Comparison of ENCODE assay signal across 30 cellular contexts in genomic region chr10:7056216-7056615, GRCh38.
"Had no signal": no experiment of that assay in that cellular context is flagged by ENCODE, and none has a peak within 500 bp of the region (broad histone marks: within the 10 kb centered on the region; RNA-seq: fewer than 3 reads in every experiment).

No MANE protein-coding gene starts in this region.

- FAIRE-seq: astrocyte, bronchial epithelial cell, endometrium, endothelial cell of umbilical vein had no signal

- H3K4me1 ChIP-seq: esophagus squamous epithelium, gastroesophageal sphincter, heart left ventricle had no signal

- H3K36me3 ChIP-seq: brain microvascular endothelial cell, esophagus squamous epithelium, gastroesophageal sphincter, heart left ventricle had no signal

- H3K27me3 Mint-ChIP-seq: activated CD4-positive, alpha-beta memory T cell treated with anti-CD3 and anti-CD28 coated beads for 36 hours; activated CD4-positive, alpha-beta T cell treated with anti-CD3 and anti-CD28 coated beads for 36 hours; activated T-cell treated with anti-CD3 and anti-CD28 coated beads, Interleukin-2, amount 50 U/mL, for 24 hours; central memory CD8-positive, alpha-beta T cell had no signal

- DNase-seq: activated CD4-positive, alpha-beta memory T cell treated with anti-CD3 and anti-CD28 coated beads for 36 hours; activated CD4-positive, alpha-beta T cell treated with anti-CD3 and anti-CD28 coated beads for 36 hours; activated CD4-positive, alpha-beta T cell treated with anti-CD3 and anti-CD28 coated beads, Interleukin-2, amount 10 ng/mL, durations not matched to agents 24 days and 14 days; activated CD4-positive, CD25-positive, alpha-beta regulatory T cell; activated CD4-positive, CD25-positive, alpha-beta regulatory T cell treated with anti-CD3 and anti-CD28 coated beads, Interleukin-2, amount 50 U/mL, for 72 hours; activated CD8-positive, alpha-beta memory T cell treated with anti-CD3 and anti-CD28 coated beads, Interleukin-2, amount 50 U/mL, for 48 hours; activated gamma-delta T cell; activated naive CD4-positive, alpha-beta T cell; activated naive CD4-positive, alpha-beta T cell treated with anti-CD3 and anti-CD28 coated beads, Interleukin-2, amount 10 ng/mL, durations not matched to agents 7 days and 5 days; activated naive CD8-positive, alpha-beta T cell treated with anti-CD3 and anti-CD28 coated beads, Interleukin-2, amount 10 ng/mL, durations not matched to agents 7 days and 5 days; activated T-cell treated with anti-CD3 and anti-CD28 coated beads for 4 hours; activated T-cell treated with anti-CD3 and anti-CD28 coated beads, Interleukin-2, amount 50 U/mL, for 24 hours; activated T-cell treated with anti-CD3 and anti-CD28 coated beads, Interleukin-2, amount 50 U/mL, for 72 hours; anterior cingulate cortex; brain microvascular endothelial cell; dermis blood vessel endothelial cell; effector CD8-positive, alpha-beta T cell; esophagus squamous epithelium; foreskin melanocyte; heart left ventricle; T-helper 2 cell had no signal

- H3K4me3 Mint-ChIP-seq: activated CD4-positive, alpha-beta memory T cell treated with anti-CD3 and anti-CD28 coated beads for 36 hours; activated CD4-positive, alpha-beta T cell treated with anti-CD3 and anti-CD28 coated beads for 36 hours; activated CD4-positive, alpha-beta T cell treated with anti-CD3 and anti-CD28 coated beads, Interleukin-2, amount 10 ng/mL, durations not matched to agents 24 days and 14 days; activated naive CD4-positive, alpha-beta T cell treated with anti-CD3 and anti-CD28 coated beads, Interleukin-2, amount 10 ng/mL, durations not matched to agents 7 days and 5 days; activated naive CD8-positive, alpha-beta T cell treated with anti-CD3 and anti-CD28 coated beads, Interleukin-2, amount 10 ng/mL, durations not matched to agents 7 days and 5 days; activated T-cell treated with anti-CD3 and anti-CD28 coated beads, Interleukin-2, amount 50 U/mL, for 24 hours; activated T-cell treated with anti-CD3 and anti-CD28 coated beads, Interleukin-2, amount 50 U/mL, for 72 hours; central memory CD8-positive, alpha-beta T cell had no signal

- H3K27ac ChIP-seq: brain microvascular endothelial cell, coronary artery, epithelial cell of prostate, esophagus squamous epithelium, gastroesophageal sphincter, heart left ventricle had no signal

- H3K4me1 Mint-ChIP-seq: activated CD4-positive, alpha-beta T cell treated with anti-CD3 and anti-CD28 coated beads for 36 hours; activated CD4-positive, alpha-beta T cell treated with anti-CD3 and anti-CD28 coated beads, Interleukin-2, amount 10 ng/mL, durations not matched to agents 24 days and 14 days; activated naive CD4-positive, alpha-beta T cell treated with anti-CD3 and anti-CD28 coated beads, Interleukin-2, amount 10 ng/mL, durations not matched to agents 7 days and 5 days; activated naive CD8-positive, alpha-beta T cell treated with anti-CD3 and anti-CD28 coated beads, Interleukin-2, amount 10 ng/mL, durations not matched to agents 7 days and 5 days had no signal

- H3K36me3 Mint-ChIP-seq: activated CD4-positive, alpha-beta memory T cell treated with anti-CD3 and anti-CD28 coated beads for 36 hours; activated naive CD4-positive, alpha-beta T cell treated with anti-CD3 and anti-CD28 coated beads, Interleukin-2, amount 10 ng/mL, durations not matched to agents 7 days and 5 days; activated naive CD4-positive, alpha-beta T cell treated with anti-CD3 and anti-CD28 coated beads, Interleukin-2, amount 50 U/mL, for 72 hours; activated naive CD8-positive, alpha-beta T cell treated with anti-CD3 and anti-CD28 coated beads, Interleukin-2, amount 10 ng/mL, durations not matched to agents 7 days and 5 days had no signal

- H3K27me3 ChIP-seq: brain microvascular endothelial cell, esophagus squamous epithelium, gastroesophageal sphincter, heart left ventricle had no signal

- H3K27ac Mint-ChIP-seq: activated CD4-positive, alpha-beta memory T cell treated with anti-CD3 and anti-CD28 coated beads for 36 hours; activated CD4-positive, alpha-beta T cell treated with anti-CD3 and anti-CD28 coated beads for 36 hours; activated CD4-positive, alpha-beta T cell treated with anti-CD3 and anti-CD28 coated beads, Interleukin-2, amount 10 ng/mL, durations not matched to agents 24 days and 14 days; activated naive CD4-positive, alpha-beta T cell treated with anti-CD3 and anti-CD28 coated beads, Interleukin-2, amount 10 ng/mL, durations not matched to agents 7 days and 5 days; activated naive CD4-positive, alpha-beta T cell treated with anti-CD3 and anti-CD28 coated beads, Interleukin-2, amount 50 U/mL, for 72 hours; activated naive CD8-positive, alpha-beta T cell treated with anti-CD3 and anti-CD28 coated beads, Interleukin-2, amount 10 ng/mL, durations not matched to agents 7 days and 5 days; activated T-cell treated with anti-CD3 and anti-CD28 coated beads, Interleukin-2, amount 50 U/mL, for 24 hours; activated T-cell treated with anti-CD3 and anti-CD28 coated beads, Interleukin-2, amount 50 U/mL, for 72 hours had no signal

- H3K9me3 Mint-ChIP-seq: activated CD4-positive, alpha-beta memory T cell treated with anti-CD3 and anti-CD28 coated beads for 36 hours; activated T-cell treated with anti-CD3 and anti-CD28 coated beads, Interleukin-2, amount 50 U/mL, for 24 hours; activated T-cell treated with anti-CD3 and anti-CD28 coated beads, Interleukin-2, amount 50 U/mL, for 72 hours; central memory CD8-positive, alpha-beta T cell had no signal

- ATAC-seq: activated CD4-positive, alpha-beta T cell treated with anti-CD3 and anti-CD28 coated beads for 36 hours; activated naive CD4-positive, alpha-beta T cell treated with anti-CD3 and anti-CD28 coated beads, Interleukin-2, amount 50 U/mL, for 72 hours; activated T-cell treated with anti-CD3 and anti-CD28 coated beads, Interleukin-2, amount 50 U/mL, for 72 hours; gastroesophageal sphincter; heart left ventricle had no signal

- H3K4me3 ChIP-seq: coronary artery, esophagus squamous epithelium, gastroesophageal sphincter, heart left ventricle had no signal

- H3K9me3 ChIP-seq: esophagus squamous epithelium, gastroesophageal sphincter, heart left ventricle had no signal
